Comparison of ENCODE assay signal across 8 cellular contexts in the genomic region with DNA sequence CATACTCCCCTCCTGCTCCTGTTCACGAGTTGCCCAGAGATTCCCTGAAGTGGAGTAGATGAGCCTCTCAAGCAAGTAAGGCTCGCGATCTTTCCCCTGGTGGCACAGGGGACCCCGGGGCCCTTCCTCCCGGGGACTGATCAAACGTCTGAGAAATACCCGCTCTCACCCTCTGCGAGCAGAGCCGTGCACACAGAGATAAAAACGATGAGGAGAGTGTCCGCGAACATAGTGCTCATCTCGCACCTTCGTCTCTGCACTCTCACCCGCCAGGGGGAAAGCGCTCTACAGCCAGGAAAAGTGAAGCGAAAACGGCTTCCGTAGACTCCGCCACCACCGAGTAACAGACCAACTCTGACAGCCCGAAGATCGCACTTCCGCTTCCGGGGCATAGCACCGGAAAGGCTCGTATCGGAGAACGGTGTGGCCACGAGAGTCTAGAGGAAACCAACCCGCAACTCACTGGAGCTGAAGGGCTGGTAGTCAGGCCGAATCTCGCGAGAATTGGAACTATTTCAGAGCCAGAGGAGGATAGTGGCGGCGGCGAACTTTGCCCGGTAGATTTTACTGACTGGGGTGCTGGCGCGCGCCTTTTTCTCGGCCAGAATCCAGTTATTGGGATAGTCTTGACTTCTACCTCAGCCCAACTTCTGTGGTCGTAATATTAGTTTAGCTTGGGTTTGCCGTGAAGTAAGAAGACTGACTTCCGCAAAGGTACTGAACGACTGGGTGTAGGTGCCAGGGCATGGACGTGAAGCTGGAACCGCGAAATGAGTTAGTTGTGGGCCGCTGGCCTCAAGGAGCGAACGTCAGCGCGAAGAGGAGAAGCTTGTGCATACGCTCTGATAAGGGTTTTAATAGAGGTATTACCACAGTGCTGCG. TPM values are rescaled to one million over a fixed set of nuclear protein-coding genes. Genes with fewer than 3 reads are reported as not detected.
DNase-seq lines count a peak whose midpoint lies in the region; ATAC-seq lines count a peak whose summit lies in the region.

A gene with protein sequence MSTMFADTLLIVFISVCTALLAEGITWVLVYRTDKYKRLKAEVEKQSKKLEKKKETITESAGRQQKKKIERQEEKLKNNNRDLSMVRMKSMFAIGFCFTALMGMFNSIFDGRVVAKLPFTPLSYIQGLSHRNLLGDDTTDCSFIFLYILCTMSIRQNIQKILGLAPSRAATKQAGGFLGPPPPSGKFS (minus strand): TSS at position 356 of the 882 bp plus-strand sequence. CDS start 117 bp downstream, at position 239.

- peak; percentile 100 for ATAC-seq in GM19035 (IDR thresholded peaks at IDR 0.05; ENCODE audit: unreplicated experiment)
- ATAC-seq in HG03354 (IDR thresholded peaks at IDR 0.05; ENCODE audit: poor library complexity, severe bottlenecking, unreplicated experiment), result peak; percentile 99

- DNase-seq in AML-193 (lab: John Stamatoyannopoulos, UW), result peak; percentile 96 to 98
- DNase-seq in NCI-H460 (ENCODE audit: extremely low read depth, low read depth), result peak; percentile 100
- DNase-seq in activated CD4-positive, CD25-positive, alpha-beta regulatory T cell treated with anti-CD3 and anti-CD28 coated beads, Interleukin-2, amount 50 U/mL, for 72 hours, result peak; percentile 87
- DNase-seq in cerebellar nuclear complex (lab: John Stamatoyannopoulos, UW), result peak; percentile 72 to 95
- DNase-seq in islet precursor cell, result peak; percentile 99
- DNase-seq in stimulated activated CD4-positive, alpha-beta T cell treated with anti-CD3 and anti-CD28 coated beads, Interleukin-12 subunit alpha, Interleukin-12 subunit beta, amount 100 ng/mL, for 48 hours (ENCODE audit: low read depth in 2 of 3, low spot score in 1 of 3), result peak; percentile 85 to 91 (median 88)

RNA-seq across cellular contexts. Expression of the gene that starts here (rescaled TPM):
- 120 TPM in 2 replicates for total RNA-seq in NCI-H460 (2014; rRNA removed; shearing (Covaris generic))
- polyA plus RNA-seq in NCI-H460 (2014; cell fraction: nucleus; rRNA removed), result 77.4 and 108 TPM in 2 replicates

Comparison
In these comparisons a context has a peak if more than half of its experiments do, and no peak if none do; other contexts are left out.
1. Peak in every context shown above with its lines: DNase-seq and ATAC-seq.